Comparison of ENCODE assay signal across 10 cellular contexts in genomic region chr14:88233915-88234314, GRCh38.
DNase-seq lines count a peak whose midpoint lies in the region; ATAC-seq, FAIRE-seq and TF ChIP-seq lines count a peak whose summit lies in the region.
"Had no signal": no experiment of that assay in that cellular context is flagged by ENCODE, and none has a peak within 500 bp of the region (broad histone marks: within the 10 kb centered on the region; RNA-seq: fewer than 3 reads in every experiment).

No MANE protein-coding gene starts in this region.

- BruUV-seq in Calu3 (replicated peaks; lab: Mats Ljungman, UMichigan): no TSS peak

- no peak for TF ChIP-seq POLR2A in GM12892 (IDR thresholded peaks at IDR 0.05; ENCODE audit: low read depth, low read length)
- TF ChIP-seq POLR2A in erythroblast (IDR thresholded peaks at IDR 0.05; ENCODE audit: low read length): no peak

- peaks cover 10% of the 10 kb centered on the region for H3K27me3 Mint-ChIP-seq in Calu3 (ENCODE audit: unreplicated experiment)
- peaks cover 27% of the 10 kb centered on the region for H3K27me3 Mint-ChIP-seq in stimulated activated naive CD8-positive, alpha-beta T cell treated with anti-CD3 and anti-CD28 coated beads, Interleukin-15, amount 100 ng/mL, for 72 hours

- CTCF ChIA-PET in Calu3 (lab: Charles Lee): interaction anchor here (1.4 kb wide), 1 partner anchor 45 kb away, joined by 4 read pairs; no protein-coding TSS in a partner anchor

- DNase-seq in Calu3: peak; percentile 24
- DNase-seq in GM12892 (ENCODE audit: insufficient read length): no peak
- DNase-seq in NCI-H774 (lab: John Stamatoyannopoulos, UW): peak; percentile 13
- DNase-seq in erythroblast (lab: John Stamatoyannopoulos, UW): peak; percentile 24 to 36
- DNase-seq in stimulated activated naive CD8-positive, alpha-beta T cell treated with anti-CD3 and anti-CD28 coated beads, Interleukin-15, amount 100 ng/mL, for 72 hours: no peak
- no peak for DNase-seq in occipital lobe (lab: John Stamatoyannopoulos, UW)
- DNase-seq: Peyer's patch had no signal

- no peak overlapping the region for H3K27ac Mint-ChIP-seq in Calu3 (ENCODE audit: unreplicated experiment)
- H3K27ac Mint-ChIP-seq in stimulated activated naive CD8-positive, alpha-beta T cell treated with anti-CD3 and anti-CD28 coated beads, Interleukin-15, amount 100 ng/mL, for 72 hours: no peak overlapping the region
- H3K27ac Mint-ChIP-seq: natural killer cell treated with Interleukin-12 subunit alpha and Interleukin-12 subunit beta and Interleukin-15 and Interleukin-18, amount 100 ng/mL, for 72 hours had no signal

- no peak overlapping the region for H3K4me3 Mint-ChIP-seq in Calu3 (ENCODE audit: low read depth, unreplicated experiment)
- no peak overlapping the region for H3K4me3 Mint-ChIP-seq in stimulated activated naive CD8-positive, alpha-beta T cell treated with anti-CD3 and anti-CD28 coated beads, Interleukin-15, amount 100 ng/mL, for 72 hours
- H3K4me3 Mint-ChIP-seq: natural killer cell treated with Interleukin-12 subunit alpha and Interleukin-12 subunit beta and Interleukin-15 and Interleukin-18, amount 100 ng/mL, for 72 hours had no signal

- H3K9me3 Mint-ChIP-seq in Calu3 (ENCODE audit: low read depth, unreplicated experiment): no peaks in the 10 kb centered on the region
- no peaks in the 10 kb centered on the region for H3K9me3 Mint-ChIP-seq in stimulated activated naive CD8-positive, alpha-beta T cell treated with anti-CD3 and anti-CD28 coated beads, Interleukin-15, amount 100 ng/mL, for 72 hours
- H3K9me3 Mint-ChIP-seq: natural killer cell treated with Interleukin-12 subunit alpha and Interleukin-12 subunit beta and Interleukin-15 and Interleukin-18, amount 100 ng/mL, for 72 hours had no signal

- TF ChIP-seq CTCF in Calu3 (IDR thresholded peaks at IDR 0.05; ENCODE audit: unreplicated experiment): peak; percentile 17

- no peaks in the 10 kb centered on the region for H3K4me1 Mint-ChIP-seq in Calu3 (ENCODE audit: low read depth, unreplicated experiment)
- H3K4me1 Mint-ChIP-seq in stimulated activated naive CD8-positive, alpha-beta T cell treated with anti-CD3 and anti-CD28 coated beads, Interleukin-15, amount 100 ng/mL, for 72 hours: no peaks in the 10 kb centered on the region

- ATAC-seq in HG03039 (IDR thresholded peaks at IDR 0.05; ENCODE audit: unreplicated experiment) (no peak), GM21529 (IDR thresholded peaks at IDR 0.05; ENCODE audit: unreplicated experiment) (no peak)
- ATAC-seq in stimulated activated naive CD8-positive, alpha-beta T cell treated with anti-CD3 and anti-CD28 coated beads, Interleukin-15, amount 100 ng/mL, for 72 hours: no peak
- ATAC-seq: natural killer cell treated with Interleukin-12 subunit alpha and Interleukin-12 subunit beta and Interleukin-15 and Interleukin-18, amount 100 ng/mL, for 72 hours had no signal

- peak; percentile 53 for FAIRE-seq in GM12892 (lab: Jason Lieb, UNC)

- intact Hi-C loops in Calu3 (cut with micrococcal nuclease; ENCODE audit: unreplicated experiment): loop anchor here (1.0 to 5.0 kb wide), 3 partner anchors 45 to 287 kb away; no protein-coding TSS in a partner anchor

- H3K36me3 Mint-ChIP-seq in Calu3 (ENCODE audit: insufficient read depth, unreplicated experiment): no peaks in the 10 kb centered on the region

Comparison
In these comparisons a context has a peak if more than half of its experiments do, and no peak if none do; other contexts are left out.
1. DNase-seq: peak in Calu3 (single experiment), NCI-H774 (single experiment) and erythroblast (2 of 2); none in GM12892 (single experiment), stimulated activated naive CD8-positive, alpha-beta T cell treated with anti-CD3 and anti-CD28 coated beads, Interleukin-15, amount 100 ng/mL, for 72 hours (0 of 2) and occipital lobe (single experiment).